In the genomic region with DNA sequence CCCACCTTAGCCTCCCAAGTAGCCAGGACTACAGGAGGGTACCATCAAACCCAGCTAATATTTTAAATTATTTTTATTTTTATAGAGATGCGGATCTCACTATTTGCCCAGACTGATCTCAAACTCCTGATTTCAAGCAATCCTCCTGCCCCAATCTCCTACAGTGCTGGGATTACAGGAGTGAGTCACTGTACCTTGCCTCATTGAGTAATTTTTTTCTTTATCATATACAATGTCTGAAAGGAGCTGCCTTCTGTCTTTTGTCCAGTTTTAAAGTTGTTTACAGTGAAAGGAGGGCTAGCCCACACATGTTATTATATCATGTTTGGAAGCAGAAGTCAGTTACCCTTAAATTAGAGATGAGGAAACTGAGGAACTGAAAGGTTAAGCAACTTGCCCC, we compare ENCODE assay signal across 33 cellular contexts. TPM values are rescaled to one million over a fixed set of nuclear protein-coding genes. Genes with fewer than 3 reads are reported as not detected.
DNase-seq lines count a peak whose midpoint lies in the region; ATAC-seq and TF ChIP-seq lines count a peak whose summit lies in the region.
"Had no signal": no experiment of that assay in that cellular context is flagged by ENCODE, and none has a peak within 500 bp of the region (broad histone marks: within the 10 kb centered on the region; RNA-seq: fewer than 3 reads in every experiment).

No MANE protein-coding gene starts in this region.

- H3K27me3 ChIP-seq in breast epithelium, result no peaks in the 10 kb centered on the region
- H3K27me3 ChIP-seq in adipocyte (replicated peaks; ENCODE audit: control insufficient read depth, insufficient read depth, low read length), result no peaks in the 10 kb centered on the region
- no peaks in the 10 kb centered on the region for H3K27me3 ChIP-seq in H9 (ENCODE audit: insufficient read depth, low read length)
- H3K27me3 ChIP-seq: adrenal gland, brain microvascular endothelial cell, heart right ventricle, neutrophil, testis had no signal

- H3K23ac ChIP-seq in H9 (ENCODE audit: insufficient read length, low read depth, low read length), result no peak overlapping the region

- no peak overlapping the region for H4K8ac ChIP-seq in H9 (replicated peaks; ENCODE audit: insufficient read length, low read depth, low read length)

- no peak overlapping the region for H2BK15ac ChIP-seq in H9 (ENCODE audit: low read depth, low read length)

- H3K79me1 ChIP-seq in H9 (ENCODE audit: insufficient read depth, low read depth, low read length, poor library complexity, severe bottlenecking), result no peaks in the 10 kb centered on the region

- H3K4me1 Mint-ChIP-seq in MCF 10A (ENCODE audit: insufficient read depth, unreplicated experiment) (peaks cover 27% of the 10 kb centered on the region), H9 (peaks cover 10 to 14% of the 10 kb centered on the region in 2 experiments)

- H3K56ac ChIP-seq in H9 (ENCODE audit: insufficient read length, low read depth, low read length), result no peak overlapping the region

- H2BK120ac ChIP-seq in H9 (ENCODE audit: low read depth, low read length, poor library complexity, severe bottlenecking), result no peak overlapping the region

- H2BK20ac ChIP-seq in H9 (ENCODE audit: low read depth, low read length, poor library complexity, severe bottlenecking), result no peak overlapping the region

- BruUV-seq in MCF 10A (replicated peaks; lab: Mats Ljungman, UMichigan), result no TSS peak

- no peak overlapping the region for H2AFZ ChIP-seq in H9 (ENCODE audit: low read length)

- H3K79me2 ChIP-seq in H9 (ENCODE audit: insufficient read depth, low read length), result no peaks in the 10 kb centered on the region

- POLR2A ChIA-PET in MCF 10A (lab: Yijun Ruan, JAX), result interaction anchor here (0.6 to 7.5 kb wide), 18 partner anchors 10 to 306 kb away, joined by 3 to 61 read pairs (median 5); a partner anchor contains a TSS

- H4K91ac ChIP-seq in H9 (ENCODE audit: insufficient read length, low read depth, low read length), result no peak overlapping the region

- WGBS in H9 (ENCODE audit: extremely low coverage, insufficient read length, low lambda C conversion rate), result no CpG with 5 or more reads among the region's 1 CpG

- H2AK5ac ChIP-seq in H9 (ENCODE audit: insufficient read length, low read length), result no peak overlapping the region

- TF ChIP-seq CTCF in MCF 10A (IDR thresholded peaks at IDR 0.05; ENCODE audit: unreplicated experiment), result no peak
- TF ChIP-seq CTCF in breast epithelium (IDR thresholded peaks at IDR 0.05), result no peak
- no peak for TF ChIP-seq CTCF in mucosa of descending colon (IDR thresholded peaks at IDR 0.05)
- TF ChIP-seq CTCF in H9 (conservative IDR thresholded peaks at IDR 0.05), result no peak

- no peak overlapping the region for H3K9ac ChIP-seq in adipocyte (ENCODE audit: low read length)
- no peak overlapping the region for H3K9ac ChIP-seq in H9 (ENCODE audit: extremely low read depth, insufficient read length, low read length)

- H3K4ac ChIP-seq in H9 (ENCODE audit: low read depth, low read length), result no peak overlapping the region

- H3K27me3 Mint-ChIP-seq in MCF 10A (ENCODE audit: insufficient read depth, unreplicated experiment), result no peaks in the 10 kb centered on the region
- no peaks in the 10 kb centered on the region for H3K27me3 Mint-ChIP-seq in H9 (ENCODE audit: low read depth)
- H3K27me3 Mint-ChIP-seq: activated CD4-positive, alpha-beta memory T cell treated with anti-CD3 and anti-CD28 coated beads for 36 hours; naive thymus-derived CD4-positive, alpha-beta T cell; stimulated activated naive CD8-positive, alpha-beta T cell treated with anti-CD3 and anti-CD28 coated beads, Interleukin-15, Interleukin-2, amounts not matched to agents 100 ng/mL and 50 ng/mL, for 24 hours had no signal

- H3K36me3 Mint-ChIP-seq in MCF 10A (ENCODE audit: insufficient read depth, unreplicated experiment), result peaks cover 16% of the 10 kb centered on the region
- no peaks in the 10 kb centered on the region for H3K36me3 Mint-ChIP-seq in H9 (ENCODE audit: insufficient read depth in 1 of 3, low read depth in 3 of 3)

- peak overlapping the region; percentile 4 for H3K27ac Mint-ChIP-seq in MCF 10A (ENCODE audit: low read depth, unreplicated experiment)
- no peak overlapping the region for H3K27ac Mint-ChIP-seq in H9
- H3K27ac Mint-ChIP-seq: activated CD4-positive, alpha-beta memory T cell treated with anti-CD3 and anti-CD28 coated beads for 36 hours; activated T-helper 1 cell treated with anti-CD3 and anti-CD28 coated beads, Interleukin-12 subunit alpha, Interleukin-12 subunit beta, Interleukin-2, Interleukin-4 antibody, amounts not matched to agents 30 ng/mL and 10 ng/mL and 1 ng/mL, durations not matched to agents 14 hours and 24 hours and 36 hours; naive thymus-derived CD4-positive, alpha-beta T cell; stimulated activated naive CD8-positive, alpha-beta T cell treated with anti-CD3 and anti-CD28 coated beads, Interleukin-15, Interleukin-2, amounts not matched to agents 100 ng/mL and 50 ng/mL, for 24 hours; T-helper 1 cell treated with Interleukin-12 subunit alpha and Interleukin-12 subunit beta and Interleukin-4 antibody, amounts not matched to agents 30 μg/mL and 1 μg/mL, for 36 hours had no signal

- no peak overlapping the region for H3K4me3 ChIP-seq in breast epithelium
- H3K4me3 ChIP-seq in adipocyte (ENCODE audit: low read length), result no peak overlapping the region
- no peak overlapping the region for H3K4me3 ChIP-seq in mucosa of descending colon
- H3K4me3 ChIP-seq: adrenal gland, heart right ventricle, testis had no signal

- ATAC-seq in esophagus mucosa, result peak; percentile 47
- ATAC-seq in mucosa of descending colon, result no peak
- ATAC-seq in HG02870 (IDR thresholded peaks at IDR 0.05; ENCODE audit: unreplicated experiment), result no peak
- ATAC-seq: heart right ventricle; naive thymus-derived CD4-positive, alpha-beta T cell; right cardiac atrium; SK-N-SH treated with all-trans-retinoic acid at 6 μM for 48 hours had no signal

- H3K4me3 Mint-ChIP-seq in MCF 10A (ENCODE audit: unreplicated experiment) (no peak overlapping the region), H9 (no peak overlapping the region)
- H3K4me3 Mint-ChIP-seq: activated CD4-positive, alpha-beta memory T cell treated with anti-CD3 and anti-CD28 coated beads for 36 hours; activated T-helper 1 cell treated with anti-CD3 and anti-CD28 coated beads, Interleukin-12 subunit alpha, Interleukin-12 subunit beta, Interleukin-2, Interleukin-4 antibody, amounts not matched to agents 30 ng/mL and 10 ng/mL and 1 ng/mL, durations not matched to agents 14 hours and 24 hours and 36 hours; naive thymus-derived CD4-positive, alpha-beta T cell; stimulated activated naive CD8-positive, alpha-beta T cell treated with anti-CD3 and anti-CD28 coated beads, Interleukin-15, Interleukin-2, amounts not matched to agents 100 ng/mL and 50 ng/mL, for 24 hours; T-helper 1 cell treated with Interleukin-12 subunit alpha and Interleukin-12 subunit beta and Interleukin-4 antibody, amounts not matched to agents 30 μg/mL and 1 μg/mL, for 36 hours had no signal

- no peaks in the 10 kb centered on the region for H3K4me1 ChIP-seq in breast epithelium
- peaks cover 11% of the 10 kb centered on the region for H3K4me1 ChIP-seq in adipocyte (ENCODE audit: control insufficient read depth, insufficient read depth, low read length)
- H3K4me1 ChIP-seq in mucosa of descending colon (ENCODE audit: low read depth), result peaks cover 5% of the 10 kb centered on the region
- no peaks in the 10 kb centered on the region for H3K4me1 ChIP-seq in H9 (ENCODE audit: insufficient read depth, low read length)

- H4K5ac ChIP-seq in H9 (ENCODE audit: insufficient read length, low read depth, low read length), result no peak overlapping the region

- H3K4me2 ChIP-seq in H9 (ENCODE audit: insufficient read depth, insufficient read length, low read length), result no peak overlapping the region

- H4K20me1 ChIP-seq in H9 (ENCODE audit: control insufficient read depth, insufficient read depth, insufficient read length), result no peaks in the 10 kb centered on the region

- H3K36me3 ChIP-seq in breast epithelium (no peaks in the 10 kb centered on the region), adipocyte (ENCODE audit: control insufficient read depth, insufficient read depth, low read length, severe bottlenecking) (no peaks in the 10 kb centered on the region), mucosa of descending colon (ENCODE audit: low read depth) (no peaks in the 10 kb centered on the region)
- H3K36me3 ChIP-seq: adrenal gland, brain microvascular endothelial cell, neutrophil had no signal

- intact Hi-C loops in MCF 10A (cut with micrococcal nuclease), result loop anchor here (5.0 to 10.0 kb wide), 2 partner anchors 436 to 624 kb away; no protein-coding TSS in a partner anchor
- intact Hi-C loops in breast epithelium (cut with DNase I; ENCODE audit: low total_unique reads), result no loop called here
- intact Hi-C loops in mucosa of descending colon (cut with DNase I, micrococcal nuclease), result no loop called here

- H3K23me2 ChIP-seq in H9 (ENCODE audit: insufficient read length, low read depth, low read length, poor library complexity, severe bottlenecking), result peaks cover 3% of the 10 kb centered on the region

- no peak overlapping the region for H3T11ph ChIP-seq in H9 (ENCODE audit: low read length)

- H3K9me3 ChIP-seq in breast epithelium, result no peaks in the 10 kb centered on the region
- H3K9me3 ChIP-seq in adipocyte (ENCODE audit: control insufficient read depth, low read length), result no peaks in the 10 kb centered on the region
- no peaks in the 10 kb centered on the region for H3K9me3 ChIP-seq in mucosa of descending colon
- no peaks in the 10 kb centered on the region for H3K9me3 ChIP-seq in H9 (ENCODE audit: control insufficient read depth, low read depth, low read length)
- H3K9me3 ChIP-seq: adrenal gland, heart right ventricle, neutrophil, testis had no signal

- peak; percentile 70 for DNase-seq in MCF 10A (ENCODE audit: unreplicated experiment)
- no peak for DNase-seq in breast epithelium (ENCODE audit: low spot score in 2 of 2)
- peak; percentile 42 for DNase-seq in adipocyte (ENCODE audit: low read depth)
- DNase-seq in mucosa of descending colon, result no peak
- DNase-seq in H9, result no peak
- no peak for DNase-seq in NCI-H2227 (lab: John Stamatoyannopoulos, UW; ENCODE audit: unreplicated experiment)
- DNase-seq: activated CD4-positive, alpha-beta memory T cell treated with anti-CD3 and anti-CD28 coated beads for 36 hours; activated CD4-positive, CD25-positive, alpha-beta regulatory T cell treated with anti-CD3 and anti-CD28 coated beads, Interleukin-2, amount 50 U/mL, for 72 hours; activated naive CD4-positive, alpha-beta T cell treated with Interleukin-2 at 50 U/mL for 16 hours; adrenal gland; CD8-positive, alpha-beta memory T cell; foreskin melanocyte; heart right ventricle; midbrain; naive thymus-derived CD4-positive, alpha-beta T cell; NCI-H1092 treated with DMSO at 0.1 percent for 48 hours; NCI-H187; NCI-H2171; NCI-H510A; posterior cingulate gyrus; right cardiac atrium; stimulated activated CD4-positive, alpha-beta T cell treated with anti-CD3 and anti-CD28 coated beads, Interleukin-1b, Interleukin-23, amount 100 ng/mL, for 48 hours; stimulated activated CD8-positive, alpha-beta memory T cell treated with anti-CD3 and anti-CD28 coated beads, Interleukin-4, amount 100 ng/mL, for 48 hours; testis had no signal

- H3K9me3 Mint-ChIP-seq in MCF 10A (ENCODE audit: unreplicated experiment), result no peaks in the 10 kb centered on the region
- H3K9me3 Mint-ChIP-seq in H9, result no peaks in the 10 kb centered on the region
- H3K9me3 Mint-ChIP-seq: activated CD4-positive, alpha-beta memory T cell treated with anti-CD3 and anti-CD28 coated beads for 36 hours; activated T-helper 1 cell treated with anti-CD3 and anti-CD28 coated beads, Interleukin-12 subunit alpha, Interleukin-12 subunit beta, Interleukin-2, Interleukin-4 antibody, amounts not matched to agents 30 ng/mL and 10 ng/mL and 1 ng/mL, durations not matched to agents 14 hours and 24 hours and 36 hours; CD8-positive, alpha-beta memory T cell; stimulated activated naive CD8-positive, alpha-beta T cell treated with anti-CD3 and anti-CD28 coated beads, Interleukin-15, Interleukin-2, amounts not matched to agents 100 ng/mL and 50 ng/mL, for 24 hours; T-helper 1 cell treated with Interleukin-12 subunit alpha and Interleukin-12 subunit beta and Interleukin-4 antibody, amounts not matched to agents 30 μg/mL and 1 μg/mL, for 36 hours had no signal

- no peak overlapping the region for H3K14ac ChIP-seq in H9 (ENCODE audit: insufficient read depth, low read length)

- CTCF ChIA-PET in MCF 10A (lab: Yijun Ruan, JAX), result interaction anchor here (0.6 to 9.5 kb wide), 37 partner anchors 10 to 645 kb away, joined by 3 to 180 read pairs (median 4); a partner anchor contains a TSS

- no peak overlapping the region for H3K27ac ChIP-seq in breast epithelium
- no peak overlapping the region for H3K27ac ChIP-seq in H9 (ENCODE audit: insufficient read length, low read depth, low read length)
- H3K27ac ChIP-seq: adrenal gland, brain microvascular endothelial cell, heart right ventricle, neutrophil, testis had no signal

- H2BK12ac ChIP-seq in H9 (ENCODE audit: insufficient read length, low read depth, low read length), result no peak overlapping the region

- no peak for TF ChIP-seq POLR2A in breast epithelium (IDR thresholded peaks at IDR 0.05)

- H2BK5ac ChIP-seq in H9 (ENCODE audit: insufficient read length, low read length), result no peak overlapping the region

- H3K18ac ChIP-seq in H9 (ENCODE audit: insufficient read length, low read depth, low read length), result no peak overlapping the region

RNA-seq across cellular contexts. Expression of a gene that starts 32.5 kb away (rescaled TPM):
- 51.4 and 58.9 TPM in 2 replicates for total RNA-seq in MCF 10A (2022)
- total RNA-seq in breast epithelium, result 10 to 100 TPM; 61.3 to 73.9 (median 69.1) TPM
- total RNA-seq in esophagus mucosa, result 25.3 TPM
- total RNA-seq in mucosa of descending colon, result 10 to 100 TPM; 28.7 to 55.6 (median 31.5) TPM
- 60.1 and 61.5 TPM in 2 replicates for total RNA-seq in H9 (2021)

RNA-seq across cellular contexts. Expression of a gene that starts 32.8 kb away (rescaled TPM):
- total RNA-seq in MCF 10A (2022), result 7.4 and 10.4 TPM in 2 replicates
- 1 to 10 TPM; 5.2 to 9.4 (median 6.9) TPM for total RNA-seq in breast epithelium
- total RNA-seq in esophagus mucosa, result 1.4 TPM
- 1 to 10 TPM; 1.4 to 3.3 (median 1.5) TPM for total RNA-seq in mucosa of descending colon
- total RNA-seq in H9 (2021), result 4.0 and 4.7 TPM in 2 replicates
- total RNA-seq: Daoy had no signal

RNA-seq across cellular contexts. Expression of a gene that starts 60.0 kb away (rescaled TPM):
- 5.8 and 8.4 TPM in 2 replicates for total RNA-seq in MCF 10A (2022)
- total RNA-seq in breast epithelium, result 10 to 100 TPM; 10.5 to 20.8 (median 16.7) TPM
- total RNA-seq in esophagus mucosa, result 1.00 TPM
- total RNA-seq in mucosa of descending colon, result 1 to 10 TPM; 2.1 to 8.7 (median 7.3) TPM
- total RNA-seq in H9 (2021), result 4.5 and 4.8 TPM in 2 replicates

Comparison
In these comparisons a context has a peak if more than half of its experiments do, and no peak if none do; other contexts are left out.
1. DNase-seq: peak in MCF 10A (single experiment) and adipocyte (single experiment); none in breast epithelium (0 of 2), mucosa of descending colon (0 of 3), H9 (single experiment) and NCI-H2227 (single experiment).